In genomic region chr6:127821431-127821830, GRCh38 we compare ENCODE assay signal across 22 cellular contexts.
"Had no signal": no experiment of that assay in that cellular context is flagged by ENCODE, and none has a peak within 500 bp of the region (broad histone marks: within the 10 kb centered on the region; RNA-seq: fewer than 3 reads in every experiment).

No MANE protein-coding gene starts in this region.

- DNase-seq: activated CD4-positive, alpha-beta T cell treated with anti-CD3 and anti-CD28 coated beads for 4 hours; activated CD4-positive, alpha-beta T cell treated with anti-CD3 and anti-CD28 coated beads, Interleukin-2, amount 50 U/mL, for 4 hours; activated CD4-positive, CD25-positive, alpha-beta regulatory T cell; activated CD8-positive, alpha-beta memory T cell treated with anti-CD3 and anti-CD28 coated beads, Interleukin-2, amount 50 U/mL, for 48 hours; activated gamma-delta T cell treated with Interleukin-2 at 50 U/mL for 16 hours; anterior cingulate cortex; colonic mucosa; effector memory CD4-positive, alpha-beta T cell; kidney glomerular epithelial cell; left lung; lower lobe of right lung; mesenchymal stem cell; stimulated activated CD4-positive, alpha-beta T cell treated with anti-CD3 and anti-CD28 coated beads, Interleukin-15, amount 100 ng/mL, for 24 hours; stimulated activated CD4-positive, alpha-beta T cell treated with anti-CD3 and anti-CD28 coated beads, Interleukin-2, amount 100 ng/mL, for 24 hours; stimulated activated naive CD4-positive, alpha-beta T cell; substantia nigra; T-helper 1 cell; uterus had no signal

- H3K27me3 ChIP-seq: colonic mucosa, left lung, right atrium auricular region, uterus had no signal

- H3K9me3 ChIP-seq: colonic mucosa, left lung, lower lobe of right lung, right atrium auricular region, uterus had no signal

- H3K9me3 Mint-ChIP-seq: natural killer cell treated with Interleukin-12 subunit alpha and Interleukin-12 subunit beta and Interleukin-15 and Interleukin-18, amount 100 ng/mL, for 72 hours; type B pancreatic cell had no signal

- H3K27me3 Mint-ChIP-seq: type B pancreatic cell had no signal

- H3K27ac ChIP-seq: colonic mucosa, left lung, lower lobe of right lung, right atrium auricular region, uterus had no signal

- H3K27ac Mint-ChIP-seq: natural killer cell treated with Interleukin-12 subunit alpha and Interleukin-12 subunit beta and Interleukin-15 and Interleukin-18, amount 100 ng/mL, for 72 hours; type B pancreatic cell had no signal

- H3K36me3 Mint-ChIP-seq: type B pancreatic cell had no signal

- H3K4me3 Mint-ChIP-seq: natural killer cell treated with Interleukin-12 subunit alpha and Interleukin-12 subunit beta and Interleukin-15 and Interleukin-18, amount 100 ng/mL, for 72 hours; type B pancreatic cell had no signal

- FAIRE-seq: frontal cortex had no signal

- ATAC-seq: left lung; lower lobe of right lung; natural killer cell treated with Interleukin-12 subunit alpha and Interleukin-12 subunit beta and Interleukin-15 and Interleukin-18, amount 100 ng/mL, for 72 hours had no signal

- H3K4me3 ChIP-seq: colonic mucosa, left lung, lower lobe of right lung, right atrium auricular region, uterus had no signal

- H3K4me1 ChIP-seq: colonic mucosa, left lung, lower lobe of right lung, right atrium auricular region, uterus had no signal

- H3K36me3 ChIP-seq: colonic mucosa, left lung, lower lobe of right lung, right atrium auricular region, uterus had no signal
